29 cellular contexts compared by ENCODE assay signal in the genomic region with DNA sequence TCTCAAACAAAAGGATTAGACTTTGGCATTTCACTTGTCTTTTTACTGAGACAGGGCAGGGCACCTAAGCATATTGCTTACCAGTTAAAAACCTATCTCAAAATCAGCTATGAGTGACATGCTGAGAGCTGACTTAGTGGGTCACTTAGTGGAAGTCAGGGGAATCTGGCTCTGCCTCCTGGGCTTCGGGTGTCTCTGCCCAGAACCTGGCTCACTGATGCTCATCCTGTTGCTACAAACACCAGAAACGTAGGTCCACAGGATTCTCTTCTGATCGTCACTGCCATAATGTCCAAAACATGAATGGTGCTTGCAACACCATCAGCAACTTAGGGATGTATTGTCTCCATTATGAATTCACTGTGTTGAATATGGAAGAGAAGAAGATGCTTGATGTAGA.
"Had no signal": no experiment of that assay in that cellular context is flagged by ENCODE, and none has a peak within 500 bp of the region (broad histone marks: within the 10 kb centered on the region; RNA-seq: fewer than 3 reads in every experiment).

No MANE protein-coding gene starts in this region.

- ATAC-seq: natural killer cell treated with Interleukin-12 subunit alpha and Interleukin-12 subunit beta and Interleukin-15 and Interleukin-18, amount 100 ng/mL, for 72 hours; psoas muscle; right cardiac atrium; right lobe of liver; stimulated activated effector memory CD8-positive, alpha-beta T cell treated with anti-CD3 and anti-CD28 coated beads, Interleukin-12 subunit alpha, Interleukin-12 subunit beta, amount 100 ng/mL, for 72 hours; stimulated activated naive B cell treated with anti-CD40 and anti-IgM and Interleukin-4, amounts not matched to agents 10 μg/mL and 1 μg/mL and 100 μg/mL, for 72 hours had no signal

- H3K27ac Mint-ChIP-seq: natural killer cell treated with Interleukin-12 subunit alpha and Interleukin-12 subunit beta and Interleukin-15 and Interleukin-18, amount 100 ng/mL, for 72 hours; nephron progenitor cell; neural progenitor cell; progenitor cell of endocrine pancreas; stimulated activated effector memory CD8-positive, alpha-beta T cell treated with anti-CD3 and anti-CD28 coated beads, Interleukin-12 subunit alpha, Interleukin-12 subunit beta, amount 100 ng/mL, for 72 hours; stimulated activated naive B cell treated with anti-CD40 and anti-IgM and Interleukin-4, amounts not matched to agents 10 μg/mL and 1 μg/mL and 100 μg/mL, for 72 hours; stimulated activated naive CD8-positive, alpha-beta T cell treated with anti-CD3 and anti-CD28 coated beads, Interleukin-15, Interleukin-2, amounts not matched to agents 100 ng/mL and 50 ng/mL, for 24 hours had no signal

- H3K27me3 Mint-ChIP-seq: natural killer cell treated with Interleukin-12 subunit alpha and Interleukin-12 subunit beta and Interleukin-15 and Interleukin-18, amount 100 ng/mL, for 72 hours; progenitor cell of endocrine pancreas; stimulated activated naive B cell treated with anti-CD40 and anti-IgM and Interleukin-4, amounts not matched to agents 10 μg/mL and 1 μg/mL and 100 μg/mL, for 72 hours; stimulated activated naive CD8-positive, alpha-beta T cell treated with anti-CD3 and anti-CD28 coated beads, Interleukin-15, Interleukin-2, amounts not matched to agents 100 ng/mL and 50 ng/mL, for 24 hours had no signal

- FAIRE-seq: small intestine, urothelium cell line had no signal

- H3K27ac ChIP-seq: neural progenitor cell, ovary, parathyroid adenoma, psoas muscle, right lobe of liver, sigmoid colon, stomach, thoracic aorta, thyroid gland, tibial nerve, upper lobe of left lung, vagina had no signal

- DNase-seq: nephron progenitor cell; occipital lobe; ovary; posterior cingulate gyrus; psoas muscle; right cardiac atrium; right lobe of liver; sigmoid colon; small intestine; stimulated activated CD4-positive, alpha-beta T cell treated with anti-CD3 and anti-CD28 coated beads, Interleukin-15, amount 100 ng/mL, for 24 hours; stimulated activated CD4-positive, alpha-beta T cell treated with anti-CD3 and anti-CD28 coated beads, Interleukin-2, amount 100 ng/mL, for 24 hours; stimulated activated CD4-positive, alpha-beta T cell treated with anti-CD3 and anti-CD28 coated beads, Interleukin-2, amount 100 ng/mL, for 48 hours; stimulated activated CD4-positive, alpha-beta T cell treated with anti-CD3 and anti-CD28 coated beads, Interleukin-4, amount 100 ng/mL, for 24 hours; stimulated activated naive B cell treated with anti-CD40 and anti-IgM and Interleukin-4, amounts not matched to agents 10 μg/mL and 1 μg/mL and 100 μg/mL, for 72 hours; stimulated activated naive CD4-positive, alpha-beta T cell treated with Interleukin-2 at 50 U/mL for 16 hours; stomach; thyroid gland; trophoblast cell; upper lobe of left lung had no signal

- H3K4me1 ChIP-seq: neural progenitor cell, parathyroid adenoma, psoas muscle, sigmoid colon, stomach, thyroid gland, tibial nerve, upper lobe of left lung, vagina had no signal

- H3K4me2 ChIP-seq: neural progenitor cell had no signal

- H3K4me3 ChIP-seq: neural progenitor cell, ovary, psoas muscle, right lobe of liver, sigmoid colon, stomach, thoracic aorta, thyroid gland, tibial nerve, upper lobe of left lung, vagina had no signal

- H3K36me3 ChIP-seq: neural progenitor cell, ovary, right lobe of liver, sigmoid colon, stomach, thoracic aorta, thyroid gland, tibial nerve, upper lobe of left lung, vagina had no signal

- H3K9me3 ChIP-seq: ovary, psoas muscle, right lobe of liver, sigmoid colon, stomach, thoracic aorta, thyroid gland, tibial nerve, upper lobe of left lung, vagina had no signal

- H3K9me3 Mint-ChIP-seq: natural killer cell treated with Interleukin-12 subunit alpha and Interleukin-12 subunit beta and Interleukin-15 and Interleukin-18, amount 100 ng/mL, for 72 hours; nephron progenitor cell; neural progenitor cell; stimulated activated effector memory CD8-positive, alpha-beta T cell treated with anti-CD3 and anti-CD28 coated beads, Interleukin-12 subunit alpha, Interleukin-12 subunit beta, amount 100 ng/mL, for 72 hours; stimulated activated naive B cell treated with anti-CD40 and anti-IgM and Interleukin-4, amounts not matched to agents 10 μg/mL and 1 μg/mL and 100 μg/mL, for 72 hours; stimulated activated naive CD8-positive, alpha-beta T cell treated with anti-CD3 and anti-CD28 coated beads, Interleukin-15, Interleukin-2, amounts not matched to agents 100 ng/mL and 50 ng/mL, for 24 hours had no signal

- H3K79me2 ChIP-seq: parathyroid adenoma had no signal

- H3K27me3 ChIP-seq: neural progenitor cell, ovary, right lobe of liver, sigmoid colon, stomach, thyroid gland, tibial nerve, upper lobe of left lung, vagina had no signal

- H2AFZ ChIP-seq: neural progenitor cell, parathyroid adenoma had no signal

- H3K4me1 Mint-ChIP-seq: nephron progenitor cell; neural progenitor cell; stimulated activated effector memory CD8-positive, alpha-beta T cell treated with anti-CD3 and anti-CD28 coated beads, Interleukin-12 subunit alpha, Interleukin-12 subunit beta, amount 100 ng/mL, for 72 hours; stimulated activated naive B cell treated with anti-CD40 and anti-IgM and Interleukin-4, amounts not matched to agents 10 μg/mL and 1 μg/mL and 100 μg/mL, for 72 hours had no signal

- H3K9ac ChIP-seq: neural progenitor cell, parathyroid adenoma had no signal

- H3K4me3 Mint-ChIP-seq: natural killer cell treated with Interleukin-12 subunit alpha and Interleukin-12 subunit beta and Interleukin-15 and Interleukin-18, amount 100 ng/mL, for 72 hours; nephron progenitor cell; neural progenitor cell; stimulated activated effector memory CD8-positive, alpha-beta T cell treated with anti-CD3 and anti-CD28 coated beads, Interleukin-12 subunit alpha, Interleukin-12 subunit beta, amount 100 ng/mL, for 72 hours; stimulated activated naive B cell treated with anti-CD40 and anti-IgM and Interleukin-4, amounts not matched to agents 10 μg/mL and 1 μg/mL and 100 μg/mL, for 72 hours; stimulated activated naive CD8-positive, alpha-beta T cell treated with anti-CD3 and anti-CD28 coated beads, Interleukin-15, Interleukin-2, amounts not matched to agents 100 ng/mL and 50 ng/mL, for 24 hours had no signal

- H3K36me3 Mint-ChIP-seq: natural killer cell treated with Interleukin-12 subunit alpha and Interleukin-12 subunit beta and Interleukin-15 and Interleukin-18, amount 100 ng/mL, for 72 hours; neural progenitor cell; stimulated activated effector memory CD8-positive, alpha-beta T cell treated with anti-CD3 and anti-CD28 coated beads, Interleukin-12 subunit alpha, Interleukin-12 subunit beta, amount 100 ng/mL, for 72 hours; stimulated activated naive B cell treated with anti-CD40 and anti-IgM and Interleukin-4, amounts not matched to agents 10 μg/mL and 1 μg/mL and 100 μg/mL, for 72 hours had no signal
